Comparison of ENCODE assay signal across 11 cellular contexts in the genomic region with DNA sequence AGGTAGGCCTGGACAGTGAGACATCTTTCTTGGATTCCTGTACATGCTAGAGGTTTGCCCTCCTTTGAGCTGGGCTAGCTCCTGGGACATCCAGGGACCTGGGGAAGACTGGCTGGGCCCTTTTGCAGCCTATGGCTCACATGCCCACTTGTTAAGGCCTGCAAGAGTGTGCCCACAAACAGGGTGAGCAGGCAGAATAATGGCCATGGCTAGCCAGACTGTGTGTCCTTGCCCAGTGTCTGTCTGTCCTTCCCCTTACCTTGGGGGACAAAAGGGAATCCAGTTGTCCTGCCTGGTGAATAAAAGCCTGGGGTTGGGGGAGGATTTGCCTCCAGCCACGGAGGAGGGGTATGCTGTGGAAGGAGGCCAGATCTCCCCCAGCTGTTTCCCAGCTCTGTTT. TPM values are rescaled to one million over a fixed set of nuclear protein-coding genes. Genes with fewer than 3 reads are reported as not detected.
A peak's percentile ranks its signal among the peaks of the same experiment; 100 is the strongest.
DNase-seq lines count a peak whose midpoint lies in the region; ATAC-seq and TF ChIP-seq lines count a peak whose summit lies in the region.
"Had no signal": no experiment of that assay in that cellular context is flagged by ENCODE, and none has a peak within 500 bp of the region (broad histone marks: within the 10 kb centered on the region; RNA-seq: fewer than 3 reads in every experiment).

No MANE protein-coding gene starts in this region.

- TF ChIP-seq CTCF in activated B cell treated with CpG ODN at 0.5 μM for 24 hours (IDR thresholded peaks at IDR 0.05), result no peak
- no peak for TF ChIP-seq CTCF in right atrium auricular region (IDR thresholded peaks at IDR 0.05)
- TF ChIP-seq CTCF in spleen (IDR thresholded peaks at IDR 0.05 in 8 of 11, conservative IDR thresholded peaks at IDR 0.05 in 3 of 11), result no peak

- H3K36me3 Mint-ChIP-seq in T-helper 1 cell treated with Interleukin-12 subunit alpha and Interleukin-12 subunit beta and Interleukin-4 antibody, amounts not matched to agents 30 μg/mL and 1 μg/mL, for 36 hours (ENCODE audit: low read depth), result peaks cover 7% of the 10 kb centered on the region
- peaks cover 5% of the 10 kb centered on the region for H3K36me3 Mint-ChIP-seq in activated B cell treated with CpG ODN at 0.5 μM for 24 hours (ENCODE audit: low read depth)

- POLR2A ChIA-PET in activated B cell treated with CpG ODN at 0.5 μM for 24 hours (lab: Charles Lee), result interaction anchor here (0.6 to 9.3 kb wide), 17 partner anchors 15 to 229 kb away, joined by 3 to 772 read pairs (median 6); partner anchors contain the start of genes CXXC5 and UBE2D2

- ATAC-seq in activated B cell treated with CpG ODN at 0.5 μM for 24 hours (ENCODE audit: low read depth), result no peak
- ATAC-seq in HG03439 (IDR thresholded peaks at IDR 0.05; ENCODE audit: unreplicated experiment), result no peak

- H3K9me3 Mint-ChIP-seq in T-helper 1 cell treated with Interleukin-12 subunit alpha and Interleukin-12 subunit beta and Interleukin-4 antibody, amounts not matched to agents 30 μg/mL and 1 μg/mL, for 36 hours, result no peaks in the 10 kb centered on the region
- no peaks in the 10 kb centered on the region for H3K9me3 Mint-ChIP-seq in activated B cell treated with CpG ODN at 0.5 μM for 24 hours

- H3K36me3 ChIP-seq in right atrium auricular region (no peaks in the 10 kb centered on the region), spleen (peaks cover 0 to 17% (median 2%) of the 10 kb centered on the region in 6 donors)

- TF ChIP-seq POLR2A in spleen (IDR thresholded peaks at IDR 0.05), result no peak

- WGBS in spleen, 5 donors, result 31 to 73% (median 59%) methylated on average over 1 of the region's 1 CpG

- no peaks in the 10 kb centered on the region for H3K27me3 Mint-ChIP-seq in T-helper 1 cell treated with Interleukin-12 subunit alpha and Interleukin-12 subunit beta and Interleukin-4 antibody, amounts not matched to agents 30 μg/mL and 1 μg/mL, for 36 hours (ENCODE audit: low read depth)
- no peaks in the 10 kb centered on the region for H3K27me3 Mint-ChIP-seq in activated B cell treated with CpG ODN at 0.5 μM for 24 hours

- H3K27me3 ChIP-seq in right atrium auricular region (no peaks in the 10 kb centered on the region), spleen (replicated peaks in 1 of 7) (peaks cover 0 to 9% (median 0%) of the 10 kb centered on the region in 7 donors)
- H3K27me3 ChIP-seq: gastroesophageal sphincter had no signal

- H3K9me3 ChIP-seq in right atrium auricular region (no peaks in the 10 kb centered on the region), spleen (no peaks in the 10 kb centered on the region)
- H3K9me3 ChIP-seq: gastroesophageal sphincter had no signal

- H3K27ac Mint-ChIP-seq in T-helper 1 cell treated with Interleukin-12 subunit alpha and Interleukin-12 subunit beta and Interleukin-4 antibody, amounts not matched to agents 30 μg/mL and 1 μg/mL, for 36 hours, result peak overlapping the region; percentile 88
- peak overlapping the region; percentile 97 for H3K27ac Mint-ChIP-seq in activated B cell treated with CpG ODN at 0.5 μM for 24 hours

- H3K4me3 ChIP-seq in right atrium auricular region, result no peak overlapping the region
- no peak overlapping the region for H3K4me3 ChIP-seq in spleen
- H3K4me3 ChIP-seq: gastroesophageal sphincter, K562 had no signal

- intact Hi-C loops in activated B cell treated with CpG ODN at 0.5 μM for 24 hours (cut with micrococcal nuclease) (no loop called here), spleen (cut with DNase I; ENCODE audit: low total_unique reads) (no loop called here)

- peaks cover 36% of the 10 kb centered on the region for H3K4me1 Mint-ChIP-seq in T-helper 1 cell treated with Interleukin-12 subunit alpha and Interleukin-12 subunit beta and Interleukin-4 antibody, amounts not matched to agents 30 μg/mL and 1 μg/mL, for 36 hours (ENCODE audit: low read depth)
- peaks cover 70% of the 10 kb centered on the region for H3K4me1 Mint-ChIP-seq in activated B cell treated with CpG ODN at 0.5 μM for 24 hours

- peak overlapping the region; percentile 93 to 95 for H3K27ac ChIP-seq in right atrium auricular region
- peak overlapping the region; percentile 85 to 96 (median 90) for H3K27ac ChIP-seq in spleen

- H3K4me3 Mint-ChIP-seq in T-helper 1 cell treated with Interleukin-12 subunit alpha and Interleukin-12 subunit beta and Interleukin-4 antibody, amounts not matched to agents 30 μg/mL and 1 μg/mL, for 36 hours, result peak overlapping the region; percentile 30
- peak overlapping the region; percentile 79 for H3K4me3 Mint-ChIP-seq in activated B cell treated with CpG ODN at 0.5 μM for 24 hours

- no peak for DNase-seq in T-helper 1 cell
- DNase-seq in activated B cell treated with CpG ODN at 0.5 μM for 24 hours, result no peak
- DNase-seq in right atrium auricular region (ENCODE audit: low spot score), result peak; percentile 55
- peak; percentile 70 for DNase-seq in spleen
- DNase-seq in stimulated activated CD4-positive, alpha-beta T cell treated with anti-CD3 and anti-CD28 coated beads, Interleukin-4, amount 100 ng/mL, for 24 hours, result no peak
- no peak for DNase-seq in NCI-H510A treated with DMSO at 0.1 percent for 48 hours (lab: John Stamatoyannopoulos, UW)
- DNase-seq: 8988T had no signal

- CTCF ChIA-PET in activated B cell treated with CpG ODN at 0.5 μM for 24 hours (lab: Charles Lee), result interaction anchor here (1.1 to 9.1 kb wide), 22 partner anchors 8 to 333 kb away, joined by 3 to 325 read pairs (median 6); partner anchors contain the start of gene CXXC5

- H3K4me1 ChIP-seq in right atrium auricular region (peaks cover 0 to 52% of the 10 kb centered on the region in 2 donors), spleen (peaks cover 51 to 78% (median 67%) of the 10 kb centered on the region in 6 donors)

RNA-seq across cellular contexts. Expression of gene CXXC5, which starts 13.0 kb away (rescaled TPM):
- total RNA-seq in activated B cell treated with CpG ODN at 0.5 μM for 24 hours, result 94.9 and 115 TPM in 2 replicates
- total RNA-seq in right atrium auricular region, result 10 to 100 TPM; 57.9 to 59.5 TPM
- total RNA-seq in spleen, result 10 to 100 TPM; 57.5 to 69.5 (median 62.8) TPM
- polyA plus RNA-seq in spleen, result 10 to 100 TPM; 46.4 to 69.5 (median 60.8) TPM

Comparison
In these comparisons a context has a peak if more than half of its experiments do, and no peak if none do; other contexts are left out.
1. DNase-seq: peak in right atrium auricular region (single experiment) and spleen (single experiment); none in T-helper 1 cell (0 of 5), activated B cell treated with CpG ODN at 0.5 μM for 24 hours (single experiment), stimulated activated CD4-positive, alpha-beta T cell treated with anti-CD3 and anti-CD28 coated beads, Interleukin-4, amount 100 ng/mL, for 24 hours (single experiment) and NCI-H510A treated with DMSO at 0.1 percent for 48 hours (single experiment).